36 cellular contexts compared by ENCODE assay signal in the genomic region with DNA sequence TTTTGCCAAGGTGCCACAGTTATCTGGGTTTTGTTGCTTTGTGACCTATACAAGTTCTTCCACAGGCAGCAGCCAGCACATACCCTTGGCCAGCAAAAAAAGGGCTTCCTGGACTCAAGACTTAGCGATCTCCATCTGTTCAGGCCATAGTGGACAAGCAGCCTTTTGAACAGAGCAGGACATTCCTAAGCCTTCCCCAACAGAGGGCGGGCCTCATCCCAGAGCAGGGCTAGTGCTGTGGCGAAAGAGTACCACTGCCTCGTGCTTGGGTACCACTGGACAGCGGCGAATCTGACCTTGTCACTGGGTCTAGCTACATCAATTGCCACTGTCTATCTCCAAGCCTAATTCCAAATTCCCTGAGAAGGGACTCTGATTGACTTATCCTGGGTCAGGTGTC.
"Had no signal": no experiment of that assay in that cellular context is flagged by ENCODE, and none has a peak within 500 bp of the region (broad histone marks: within the 10 kb centered on the region; RNA-seq: fewer than 3 reads in every experiment).

No MANE protein-coding gene starts in this region.

- H3K9me3 ChIP-seq: adrenal gland, ascending aorta, breast epithelium, esophagus muscularis mucosa, gastrocnemius medialis, heart left ventricle had no signal

- H3K36me3 ChIP-seq: adrenal gland, ascending aorta, breast epithelium, esophagus muscularis mucosa, gastrocnemius medialis, heart left ventricle, WERI-Rb-1 had no signal

- H3K4me3 Mint-ChIP-seq: activated CD4-positive, alpha-beta T cell treated with anti-CD3 and anti-CD28 coated beads for 36 hours; activated CD4-positive, alpha-beta T cell treated with anti-CD3 and anti-CD28 coated beads, Interleukin-2, amount 10 ng/mL, durations not matched to agents 24 days and 14 days; activated CD8-positive, alpha-beta T cell treated with anti-CD3 and anti-CD28 coated beads for 36 hours; activated naive CD4-positive, alpha-beta T cell treated with anti-CD3 and anti-CD28 coated beads for 36 hours; activated naive CD4-positive, alpha-beta T cell treated with anti-CD3 and anti-CD28 coated beads, Interleukin-2, amount 50 U/mL, for 24 hours; activated naive CD8-positive, alpha-beta T cell treated with anti-CD3 and anti-CD28 coated beads for 36 hours; activated naive CD8-positive, alpha-beta T cell treated with anti-CD3 and anti-CD28 coated beads, Interleukin-2, amount 50 U/mL, for 24 hours; activated T-helper 1 cell treated with anti-CD3 and anti-CD28 coated beads, Interleukin-12 subunit alpha, Interleukin-12 subunit beta, Interleukin-2, Interleukin-4 antibody, amounts not matched to agents 30 ng/mL and 10 ng/mL and 1 ng/mL, durations not matched to agents 14 hours and 24 hours and 36 hours; brain; central memory CD8-positive, alpha-beta T cell; dendritic cell treated with granulocyte-macrophage colony-stimulating factor and Interleukin-4, amounts not matched to agents 40 ng/mL and 50 ng/mL, for 4 days; T-helper 17 cell; T-helper 2 cell treated with Interferon-gamma antibody and Interleukin-4, amounts not matched to agents 5 μg/mL and 100 μg/mL, for 36 hours had no signal

- DNase-seq: activated CD4-positive, alpha-beta T cell treated with anti-CD3 and anti-CD28 coated beads for 36 hours; activated CD4-positive, alpha-beta T cell treated with anti-CD3 and anti-CD28 coated beads, Interleukin-2, amount 10 ng/mL, durations not matched to agents 24 days and 14 days; activated CD4-positive, CD25-positive, alpha-beta regulatory T cell; activated CD4-positive, CD25-positive, alpha-beta regulatory T cell treated with anti-CD3 and anti-CD28 coated beads, Interleukin-2, amount 50 U/mL, for 72 hours; activated CD8-positive, alpha-beta memory T cell treated with anti-CD3 and anti-CD28 coated beads for 24 hours; activated CD8-positive, alpha-beta T cell treated with anti-CD3 and anti-CD28 coated beads for 36 hours; activated effector memory CD4-positive, alpha-beta T cell treated with anti-CD3 and anti-CD28 coated beads, Interleukin-2, amount 50 U/mL, for 16 hours; activated naive CD4-positive, alpha-beta T cell treated with anti-CD3 and anti-CD28 coated beads for 36 hours; activated naive CD8-positive, alpha-beta T cell treated with anti-CD3 and anti-CD28 coated beads for 36 hours; activated naive CD8-positive, alpha-beta T cell treated with anti-CD3 and anti-CD28 coated beads, Interleukin-2, amount 50 U/mL, for 24 hours; activated T-cell treated with anti-CD3 and anti-CD28 coated beads, Interleukin-2, amount 50 U/mL, for 1 hour; activated T-cell treated with anti-CD3 and anti-CD28 coated beads, Interleukin-2, amount 50 U/mL, for 48 hours; adrenal gland; amygdala; dorsolateral prefrontal cortex; effector memory CD4-positive, alpha-beta T cell; erythroblast; foreskin keratinocyte; gastrocnemius medialis; glutamatergic neuron; heart left ventricle; T-helper 1 cell; T-helper 17 cell; T1000; WERI-Rb-1 had no signal

- H3K27ac ChIP-seq: adrenal gland, ascending aorta, breast epithelium, coronary artery, dorsolateral prefrontal cortex, esophagus muscularis mucosa, foreskin keratinocyte, gastrocnemius medialis, heart left ventricle, WERI-Rb-1 had no signal

- ATAC-seq: activated CD4-positive, alpha-beta T cell treated with anti-CD3 and anti-CD28 coated beads for 36 hours; activated CD8-positive, alpha-beta T cell treated with anti-CD3 and anti-CD28 coated beads for 36 hours; activated naive CD8-positive, alpha-beta T cell treated with anti-CD3 and anti-CD28 coated beads, Interleukin-2, amount 50 U/mL, for 24 hours; foreskin keratinocyte; gastrocnemius medialis; heart left ventricle; T-helper 17 cell had no signal

- H3K27ac Mint-ChIP-seq: activated CD4-positive, alpha-beta T cell treated with anti-CD3 and anti-CD28 coated beads for 36 hours; activated CD4-positive, alpha-beta T cell treated with anti-CD3 and anti-CD28 coated beads, Interleukin-2, amount 10 ng/mL, durations not matched to agents 24 days and 14 days; activated CD8-positive, alpha-beta T cell treated with anti-CD3 and anti-CD28 coated beads for 36 hours; activated naive CD4-positive, alpha-beta T cell treated with anti-CD3 and anti-CD28 coated beads for 36 hours; activated naive CD4-positive, alpha-beta T cell treated with anti-CD3 and anti-CD28 coated beads, Interleukin-2, amount 50 U/mL, for 24 hours; activated naive CD8-positive, alpha-beta T cell treated with anti-CD3 and anti-CD28 coated beads for 36 hours; activated naive CD8-positive, alpha-beta T cell treated with anti-CD3 and anti-CD28 coated beads, Interleukin-2, amount 50 U/mL, for 24 hours; activated T-helper 1 cell treated with anti-CD3 and anti-CD28 coated beads, Interleukin-12 subunit alpha, Interleukin-12 subunit beta, Interleukin-2, Interleukin-4 antibody, amounts not matched to agents 30 ng/mL and 10 ng/mL and 1 ng/mL, durations not matched to agents 14 hours and 24 hours and 36 hours; activated T-helper 2 cell treated with anti-CD3 and anti-CD28 coated beads, Interferon-gamma antibody, Interleukin-2, Interleukin-4, amounts not matched to agents 10 μg/mL and 5 μg/mL and 100 μg/mL, durations not matched to agents 14 hours and 24 hours and 36 hours; brain; dendritic cell treated with granulocyte-macrophage colony-stimulating factor and Interleukin-4, amounts not matched to agents 40 ng/mL and 50 ng/mL, for 4 days; T-helper 17 cell; T-helper 2 cell treated with Interferon-gamma antibody and Interleukin-4, amounts not matched to agents 5 μg/mL and 100 μg/mL, for 36 hours had no signal

- H3K4me1 Mint-ChIP-seq: brain; central memory CD8-positive, alpha-beta T cell had no signal

- H3K27me3 Mint-ChIP-seq: activated CD4-positive, alpha-beta T cell treated with anti-CD3 and anti-CD28 coated beads for 36 hours; activated CD4-positive, alpha-beta T cell treated with anti-CD3 and anti-CD28 coated beads, Interleukin-2, amount 10 ng/mL, durations not matched to agents 24 days and 14 days; activated CD8-positive, alpha-beta T cell treated with anti-CD3 and anti-CD28 coated beads for 36 hours; activated naive CD4-positive, alpha-beta T cell treated with anti-CD3 and anti-CD28 coated beads, Interleukin-2, amount 50 U/mL, for 24 hours; dendritic cell treated with granulocyte-macrophage colony-stimulating factor and Interleukin-4, amounts not matched to agents 40 ng/mL and 50 ng/mL, for 4 days had no signal

- H3K4me1 ChIP-seq: adrenal gland, ascending aorta, breast epithelium, esophagus muscularis mucosa, foreskin keratinocyte, gastrocnemius medialis, heart left ventricle had no signal

- H3K4me3 ChIP-seq: adrenal gland, ascending aorta, breast epithelium, coronary artery, dorsolateral prefrontal cortex, esophagus muscularis mucosa, gastrocnemius medialis, heart left ventricle had no signal

- H3K27me3 ChIP-seq: adrenal gland, ascending aorta, breast epithelium, dorsolateral prefrontal cortex, esophagus muscularis mucosa, foreskin keratinocyte, gastrocnemius medialis, heart left ventricle had no signal

- H3K36me3 Mint-ChIP-seq: activated naive CD4-positive, alpha-beta T cell treated with anti-CD3 and anti-CD28 coated beads, Interleukin-2, amount 50 U/mL, for 24 hours; brain had no signal
